In the genomic region with DNA sequence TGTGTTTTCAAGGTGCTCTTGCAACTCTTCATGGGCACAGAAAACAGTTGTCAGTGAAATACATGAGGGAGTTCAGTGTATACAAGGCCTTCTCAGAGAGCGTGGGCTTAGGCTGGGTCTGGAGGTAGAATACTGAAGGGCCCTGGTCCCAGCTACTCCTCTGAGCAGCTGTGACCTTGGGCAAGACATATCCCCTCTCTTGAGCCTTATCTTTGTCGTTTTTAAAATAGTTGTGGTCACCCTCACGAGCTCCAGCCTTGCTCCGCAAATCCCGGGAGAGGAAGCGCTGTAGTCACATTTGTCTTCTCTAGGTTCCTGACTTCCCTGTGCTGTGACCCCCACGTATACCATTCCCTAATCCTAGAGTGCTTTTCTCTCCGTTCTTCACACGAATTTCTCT, we compare ENCODE assay signal across 1 cellular context.
TF ChIP-seq lines count a peak whose summit lies in the region.

No MANE protein-coding gene starts in this region.

TF ChIP-seq in K562, 482 proteins besides CTCF, POLR2A, EP300 and RAD21 (continued from another document):
- peak; percentile 29; the same call in 1 of the 2 replicates for TF ChIP-seq HMBOX1 (IDR thresholded peaks at IDR 0.05)
